In genomic region chr13:32657309-32657708, GRCh38 we compare ENCODE assay signal across 23 cellular contexts.
"Had no signal": no experiment of that assay in that cellular context is flagged by ENCODE, and none has a peak within 500 bp of the region (broad histone marks: within the 10 kb centered on the region; RNA-seq: fewer than 3 reads in every experiment).

No MANE protein-coding gene starts in this region.

- H3K9me3 ChIP-seq: prostate gland, thyroid gland, vagina had no signal

- H3K4me3 Mint-ChIP-seq: effector memory CD8-positive, alpha-beta T cell; immature natural killer cell; nephron progenitor cell had no signal

- FAIRE-seq: frontal cortex had no signal

- H3K27me3 ChIP-seq: right atrium auricular region, stomach, thyroid gland, vagina had no signal

- H3K4me1 ChIP-seq: prostate gland, right atrium auricular region had no signal

- H3K27ac Mint-ChIP-seq: effector memory CD8-positive, alpha-beta T cell; immature natural killer cell; nephron progenitor cell had no signal

- DNase-seq: dermis blood vessel endothelial cell; effector memory CD8-positive, alpha-beta T cell; hypothalamus; immature natural killer cell; islet precursor cell; left ventricle myocardium superior; lower lobe of right lung; naive thymus-derived CD8-positive, alpha-beta T cell; nephron progenitor cell; nucleus accumbens; stimulated activated CD4-positive, alpha-beta T cell treated with anti-CD3 and anti-CD28 coated beads, Interleukin-12 subunit alpha, Interleukin-12 subunit beta, amount 100 ng/mL, for 4 hours; stimulated activated CD4-positive, alpha-beta T cell treated with anti-CD3 and anti-CD28 coated beads, Interleukin-1b, Interleukin-23, amount 100 ng/mL, for 48 hours; stimulated activated CD4-positive, alpha-beta T cell treated with anti-CD3 and anti-CD28 coated beads, Interleukin-4, amount 100 ng/mL, for 1 hour; stimulated activated CD8-positive, alpha-beta memory T cell treated with anti-CD3 and anti-CD28 coated beads, Interleukin-4, amount 100 ng/mL, for 48 hours; stimulated activated naive CD4-positive, alpha-beta T cell treated with Interleukin-2 at 50 U/mL for 16 hours; stomach; thyroid gland had no signal

- H3K9me3 Mint-ChIP-seq: effector memory CD8-positive, alpha-beta T cell had no signal

- H3K27me3 Mint-ChIP-seq: effector memory CD8-positive, alpha-beta T cell; naive thymus-derived CD8-positive, alpha-beta T cell had no signal

- H3K36me3 ChIP-seq: prostate gland, thyroid gland, vagina had no signal

- H3K4me1 Mint-ChIP-seq: nephron progenitor cell had no signal

- H3K4me2 ChIP-seq: smooth muscle cell had no signal

- H3K27ac ChIP-seq: lower lobe of right lung, prostate gland, right atrium auricular region, stomach, thyroid gland, vagina had no signal

- H3K4me3 ChIP-seq: lower lobe of right lung, prostate gland, right atrium auricular region, smooth muscle cell, stomach, thyroid gland, vagina had no signal

- ATAC-seq: effector memory CD8-positive, alpha-beta T cell; left ventricle myocardium superior; lower lobe of right lung; naive thymus-derived CD8-positive, alpha-beta T cell; sciatic nerve had no signal
